8 cellular contexts compared by ENCODE assay signal in genomic region chr14:92655802-92656201, GRCh38.
DNase-seq lines count a peak whose midpoint lies in the region; ATAC-seq and TF ChIP-seq lines count a peak whose summit lies in the region.

No MANE protein-coding gene starts in this region.

- no peaks in the 10 kb centered on the region for H3K27me3 Mint-ChIP-seq in activated naive CD4-positive, alpha-beta T cell treated with anti-CD3 and anti-CD28 coated beads, Interleukin-2, amount 10 ng/mL, durations not matched to agents 7 days and 5 days
- no peaks in the 10 kb centered on the region for H3K27me3 Mint-ChIP-seq in activated naive CD8-positive, alpha-beta T cell treated with anti-CD3 and anti-CD28 coated beads, Interleukin-2, amount 50 U/mL, for 24 hours
- H3K27me3 Mint-ChIP-seq in naive B cell: no peaks in the 10 kb centered on the region
- no peaks in the 10 kb centered on the region for H3K27me3 Mint-ChIP-seq in type B pancreatic cell

- peaks cover 76% of the 10 kb centered on the region for H3K4me1 Mint-ChIP-seq in activated naive CD4-positive, alpha-beta T cell treated with anti-CD3 and anti-CD28 coated beads, Interleukin-2, amount 10 ng/mL, durations not matched to agents 7 days and 5 days
- H3K4me1 Mint-ChIP-seq in activated naive CD8-positive, alpha-beta T cell treated with anti-CD3 and anti-CD28 coated beads, Interleukin-2, amount 50 U/mL, for 24 hours: peaks cover 82% of the 10 kb centered on the region
- H3K4me1 Mint-ChIP-seq in naive B cell (peaks cover 81 to 91% (median 84%) of the 10 kb centered on the region in 3 donors), type B pancreatic cell (ENCODE audit: unreplicated experiment) (no peaks in the 10 kb centered on the region)

- POLR2A ChIA-PET in OCI-LY7 (lab: Charles Lee): no interaction called here

- no peaks in the 10 kb centered on the region for H3K9me3 Mint-ChIP-seq in activated naive CD4-positive, alpha-beta T cell treated with anti-CD3 and anti-CD28 coated beads, Interleukin-2, amount 10 ng/mL, durations not matched to agents 7 days and 5 days
- no peaks in the 10 kb centered on the region for H3K9me3 Mint-ChIP-seq in activated naive CD8-positive, alpha-beta T cell treated with anti-CD3 and anti-CD28 coated beads, Interleukin-2, amount 50 U/mL, for 24 hours
- H3K9me3 Mint-ChIP-seq in naive B cell (no peaks in the 10 kb centered on the region), type B pancreatic cell (no peaks in the 10 kb centered on the region)

- H3K4me1 ChIP-seq in OCI-LY7 (ENCODE audit: insufficient read depth, low read length, poor library complexity, severe bottlenecking): peaks cover 5% of the 10 kb centered on the region

- peak overlapping the region; percentile 56 for H3K27ac Mint-ChIP-seq in activated naive CD4-positive, alpha-beta T cell treated with anti-CD3 and anti-CD28 coated beads, Interleukin-2, amount 10 ng/mL, durations not matched to agents 7 days and 5 days
- H3K27ac Mint-ChIP-seq in activated naive CD8-positive, alpha-beta T cell treated with anti-CD3 and anti-CD28 coated beads, Interleukin-2, amount 50 U/mL, for 24 hours: peak overlapping the region; percentile 82
- H3K27ac Mint-ChIP-seq in naive B cell: peak overlapping the region; percentile 79 to 99 (median 94)
- H3K27ac Mint-ChIP-seq in type B pancreatic cell: peak overlapping the region; percentile 39

- DNase-seq in activated naive CD4-positive, alpha-beta T cell treated with anti-CD3 and anti-CD28 coated beads, Interleukin-2, amount 10 ng/mL, durations not matched to agents 7 days and 5 days: no peak
- no peak for DNase-seq in activated naive CD4-positive, alpha-beta T cell (lab: John Stamatoyannopoulos, UW)
- no peak for DNase-seq in activated naive CD8-positive, alpha-beta T cell treated with anti-CD3 and anti-CD28 coated beads, Interleukin-2, amount 50 U/mL, for 24 hours
- DNase-seq in naive B cell (no peak), type B pancreatic cell (ENCODE audit: extremely low spot score, unreplicated experiment) (no peak), OCI-LY7 (ENCODE audit: low spot score) (no peak)

- H2AFZ ChIP-seq in OCI-LY7 (ENCODE audit: low read length): no peak overlapping the region

- TF ChIP-seq CTCF in type B pancreatic cell (conservative IDR thresholded peaks at IDR 0.05): no peak
- no peak for TF ChIP-seq CTCF in OCI-LY7 (conservative IDR thresholded peaks at IDR 0.05; ENCODE audit: low read length)

- CTCF ChIA-PET in activated naive CD4-positive, alpha-beta T cell treated with anti-CD3 and anti-CD28 coated beads, Interleukin-2, amount 10 ng/mL, durations not matched to agents 7 days and 5 days (lab: Charles Lee): interaction anchor here (1.2 kb wide), 1 partner anchor 42 kb away, joined by 4 read pairs; no protein-coding TSS in a partner anchor
- CTCF ChIA-PET in OCI-LY7 (lab: Charles Lee; ENCODE audit: unreplicated experiment): no interaction called here

- H3K36me3 Mint-ChIP-seq in activated naive CD4-positive, alpha-beta T cell treated with anti-CD3 and anti-CD28 coated beads, Interleukin-2, amount 10 ng/mL, durations not matched to agents 7 days and 5 days: peaks cover 77% of the 10 kb centered on the region
- peaks cover 72% of the 10 kb centered on the region for H3K36me3 Mint-ChIP-seq in activated naive CD8-positive, alpha-beta T cell treated with anti-CD3 and anti-CD28 coated beads, Interleukin-2, amount 50 U/mL, for 24 hours (ENCODE audit: low read depth)
- H3K36me3 Mint-ChIP-seq in naive B cell: peaks cover 25 to 57% of the 10 kb centered on the region in 2 donors
- peaks cover 5% of the 10 kb centered on the region for H3K36me3 Mint-ChIP-seq in type B pancreatic cell

- H3K27ac ChIP-seq in OCI-LY7 (ENCODE audit: low read depth, low read length, poor library complexity, severe bottlenecking): no peak overlapping the region

- intact Hi-C loops in OCI-LY7 (cut with micrococcal nuclease; ENCODE audit: unreplicated experiment): no loop called here

- H3K4me3 Mint-ChIP-seq in activated naive CD4-positive, alpha-beta T cell treated with anti-CD3 and anti-CD28 coated beads, Interleukin-2, amount 10 ng/mL, durations not matched to agents 7 days and 5 days: peak overlapping the region; percentile 97
- peak overlapping the region; percentile 99 for H3K4me3 Mint-ChIP-seq in activated naive CD8-positive, alpha-beta T cell treated with anti-CD3 and anti-CD28 coated beads, Interleukin-2, amount 50 U/mL, for 24 hours
- peak overlapping the region; percentile 69 to 100 (median 99) for H3K4me3 Mint-ChIP-seq in naive B cell
- H3K4me3 Mint-ChIP-seq in type B pancreatic cell: no peak overlapping the region

- no peak overlapping the region for H3K4me3 ChIP-seq in OCI-LY7 (ENCODE audit: low read depth, low read length, poor library complexity, severe bottlenecking)

- no peaks in the 10 kb centered on the region for H4K20me1 ChIP-seq in OCI-LY7 (ENCODE audit: insufficient read depth, low read length)

- no peaks in the 10 kb centered on the region for H3K9me2 ChIP-seq in OCI-LY7 (ENCODE audit: insufficient read depth, low read length)

- no peaks in the 10 kb centered on the region for H3K36me3 ChIP-seq in OCI-LY7 (ENCODE audit: insufficient read depth, low read length)

- no peak for ATAC-seq in activated naive CD8-positive, alpha-beta T cell treated with anti-CD3 and anti-CD28 coated beads, Interleukin-2, amount 50 U/mL, for 24 hours
- ATAC-seq in naive B cell (ENCODE audit: low read depth in 2 of 2) (no peak), HG03442 (IDR thresholded peaks at IDR 0.05; ENCODE audit: unreplicated experiment) (no peak), GM18909 (IDR thresholded peaks at IDR 0.05; ENCODE audit: poor library complexity, unreplicated experiment) (no peak)

- no peak overlapping the region for H3K4me2 ChIP-seq in OCI-LY7 (ENCODE audit: low read length)

- no peaks in the 10 kb centered on the region for H3K79me2 ChIP-seq in OCI-LY7 (ENCODE audit: insufficient read depth, low read depth, low read length)

- no TSS peak for BruUV-seq in OCI-LY7 (replicated peaks; lab: Mats Ljungman, UMichigan)

- H3K9me3 ChIP-seq in OCI-LY7 (ENCODE audit: low read length): no peaks in the 10 kb centered on the region

Comparison
In these comparisons a context has a peak if more than half of its experiments do, and no peak if none do; other contexts are left out.
1. H3K27ac Mint-ChIP-seq: peak in every context shown above with its lines; median percentile 94 in naive B cell; 82 in activated naive CD8-positive, alpha-beta T cell treated with anti-CD3 and anti-CD28 coated beads, Interleukin-2, amount 50 U/mL, for 24 hours; 56 in activated naive CD4-positive, alpha-beta T cell treated with anti-CD3 and anti-CD28 coated beads, Interleukin-2, amount 10 ng/mL, durations not matched to agents 7 days and 5 days; 39 in type B pancreatic cell.